ENCODE assay signal across 1 cellular context in genomic region chr19:33080761-33081681, GRCh38.
TF ChIP-seq lines count a peak whose summit lies in the region.

A gene with protein sequence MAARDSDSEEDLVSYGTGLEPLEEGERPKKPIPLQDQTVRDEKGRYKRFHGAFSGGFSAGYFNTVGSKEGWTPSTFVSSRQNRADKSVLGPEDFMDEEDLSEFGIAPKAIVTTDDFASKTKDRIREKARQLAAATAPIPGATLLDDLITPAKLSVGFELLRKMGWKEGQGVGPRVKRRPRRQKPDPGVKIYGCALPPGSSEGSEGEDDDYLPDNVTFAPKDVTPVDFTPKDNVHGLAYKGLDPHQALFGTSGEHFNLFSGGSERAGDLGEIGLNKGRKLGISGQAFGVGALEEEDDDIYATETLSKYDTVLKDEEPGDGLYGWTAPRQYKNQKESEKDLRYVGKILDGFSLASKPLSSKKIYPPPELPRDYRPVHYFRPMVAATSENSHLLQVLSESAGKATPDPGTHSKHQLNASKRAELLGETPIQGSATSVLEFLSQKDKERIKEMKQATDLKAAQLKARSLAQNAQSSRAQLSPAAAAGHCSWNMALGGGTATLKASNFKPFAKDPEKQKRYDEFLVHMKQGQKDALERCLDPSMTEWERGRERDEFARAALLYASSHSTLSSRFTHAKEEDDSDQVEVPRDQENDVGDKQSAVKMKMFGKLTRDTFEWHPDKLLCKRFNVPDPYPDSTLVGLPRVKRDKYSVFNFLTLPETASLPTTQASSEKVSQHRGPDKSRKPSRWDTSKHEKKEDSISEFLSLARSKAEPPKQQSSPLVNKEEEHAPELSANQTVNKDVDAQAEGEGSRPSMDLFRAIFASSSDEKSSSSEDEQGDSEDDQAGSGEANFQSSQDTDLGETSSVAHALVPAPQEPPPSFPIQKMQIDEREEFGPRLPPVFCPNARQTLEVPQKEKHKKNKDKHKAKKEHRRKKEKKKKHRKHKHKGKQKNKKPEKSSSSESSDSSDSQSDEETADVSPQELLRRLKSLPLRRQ (plus strand): TSS chr19:33081181. CDS start chr19:33081194, 13 bp downstream.

TF ChIP-seq in GM23338, 12 proteins besides CTCF, POLR2A, EP300 and RAD21 (continued from another document):
- TF ChIP-seq, protein P1, sequence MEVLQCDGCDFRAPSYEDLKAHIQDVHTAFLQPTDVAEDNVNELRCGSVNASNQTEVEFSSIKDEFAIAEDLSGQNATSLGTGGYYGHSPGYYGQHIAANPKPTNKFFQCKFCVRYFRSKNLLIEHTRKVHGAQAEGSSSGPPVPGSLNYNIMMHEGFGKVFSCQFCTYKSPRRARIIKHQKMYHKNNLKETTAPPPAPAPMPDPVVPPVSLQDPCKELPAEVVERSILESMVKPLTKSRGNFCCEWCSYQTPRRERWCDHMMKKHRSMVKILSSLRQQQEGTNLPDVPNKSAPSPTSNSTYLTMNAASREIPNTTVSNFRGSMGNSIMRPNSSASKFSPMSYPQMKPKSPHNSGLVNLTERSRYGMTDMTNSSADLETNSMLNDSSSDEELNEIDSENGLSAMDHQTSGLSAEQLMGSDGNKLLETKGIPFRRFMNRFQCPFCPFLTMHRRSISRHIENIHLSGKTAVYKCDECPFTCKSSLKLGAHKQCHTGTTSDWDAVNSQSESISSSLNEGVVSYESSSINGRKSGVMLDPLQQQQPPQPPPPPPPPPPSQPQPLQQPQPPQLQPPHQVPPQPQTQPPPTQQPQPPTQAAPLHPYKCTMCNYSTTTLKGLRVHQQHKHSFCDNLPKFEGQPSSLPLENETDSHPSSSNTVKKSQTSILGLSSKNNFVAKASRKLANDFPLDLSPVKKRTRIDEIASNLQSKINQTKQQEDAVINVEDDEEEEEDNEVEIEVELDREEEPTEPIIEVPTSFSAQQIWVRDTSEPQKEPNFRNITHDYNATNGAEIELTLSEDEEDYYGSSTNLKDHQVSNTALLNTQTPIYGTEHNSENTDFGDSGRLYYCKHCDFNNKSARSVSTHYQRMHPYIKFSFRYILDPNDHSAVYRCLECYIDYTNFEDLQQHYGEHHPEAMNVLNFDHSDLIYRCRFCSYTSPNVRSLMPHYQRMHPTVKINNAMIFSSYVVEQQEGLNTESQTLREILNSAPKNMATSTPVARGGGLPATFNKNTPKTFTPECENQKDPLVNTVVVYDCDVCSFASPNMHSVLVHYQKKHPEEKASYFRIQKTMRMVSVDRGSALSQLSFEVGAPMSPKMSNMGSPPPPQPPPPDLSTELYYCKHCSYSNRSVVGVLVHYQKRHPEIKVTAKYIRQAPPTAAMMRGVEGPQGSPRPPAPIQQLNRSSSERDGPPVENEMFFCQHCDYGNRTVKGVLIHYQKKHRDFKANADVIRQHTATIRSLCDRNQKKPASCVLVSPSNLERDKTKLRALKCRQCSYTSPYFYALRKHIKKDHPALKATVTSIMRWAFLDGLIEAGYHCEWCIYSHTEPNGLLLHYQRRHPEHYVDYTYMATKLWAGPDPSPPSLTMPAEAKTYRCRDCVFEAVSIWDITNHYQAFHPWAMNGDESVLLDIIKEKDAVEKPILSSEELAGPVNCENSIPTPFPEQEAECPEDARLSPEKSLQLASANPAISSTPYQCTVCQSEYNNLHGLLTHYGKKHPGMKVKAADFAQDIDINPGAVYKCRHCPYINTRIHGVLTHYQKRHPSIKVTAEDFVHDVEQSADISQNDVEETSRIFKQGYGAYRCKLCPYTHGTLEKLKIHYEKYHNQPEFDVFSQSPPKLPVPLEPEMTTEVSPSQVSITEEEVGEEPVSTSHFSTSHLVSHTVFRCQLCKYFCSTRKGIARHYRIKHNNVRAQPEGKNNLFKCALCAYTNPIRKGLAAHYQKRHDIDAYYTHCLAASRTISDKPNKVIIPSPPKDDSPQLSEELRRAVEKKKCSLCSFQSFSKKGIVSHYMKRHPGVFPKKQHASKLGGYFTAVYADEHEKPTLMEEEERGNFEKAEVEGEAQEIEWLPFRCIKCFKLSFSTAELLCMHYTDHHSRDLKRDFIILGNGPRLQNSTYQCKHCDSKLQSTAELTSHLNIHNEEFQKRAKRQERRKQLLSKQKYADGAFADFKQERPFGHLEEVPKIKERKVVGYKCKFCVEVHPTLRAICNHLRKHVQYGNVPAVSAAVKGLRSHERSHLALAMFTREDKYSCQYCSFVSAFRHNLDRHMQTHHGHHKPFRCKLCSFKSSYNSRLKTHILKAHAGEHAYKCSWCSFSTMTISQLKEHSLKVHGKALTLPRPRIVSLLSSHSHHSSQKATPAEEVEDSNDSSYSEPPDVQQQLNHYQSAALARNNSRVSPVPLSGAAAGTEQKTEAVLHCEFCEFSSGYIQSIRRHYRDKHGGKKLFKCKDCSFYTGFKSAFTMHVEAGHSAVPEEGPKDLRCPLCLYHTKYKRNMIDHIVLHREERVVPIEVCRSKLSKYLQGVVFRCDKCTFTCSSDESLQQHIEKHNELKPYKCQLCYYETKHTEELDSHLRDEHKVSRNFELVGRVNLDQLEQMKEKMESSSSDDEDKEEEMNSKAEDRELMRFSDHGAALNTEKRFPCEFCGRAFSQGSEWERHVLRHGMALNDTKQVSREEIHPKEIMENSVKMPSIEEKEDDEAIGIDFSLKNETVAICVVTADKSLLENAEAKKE (CRISPR knock-in tag; IDR thresholded peaks at IDR 0.05), result no peak
TF ChIP-seq in GM23338: peak in this region for 3.
